24 cellular contexts compared by ENCODE assay signal in genomic region chr16:58644765-58645487, GRCh38.
"Had no signal": no experiment of that assay in that cellular context is flagged by ENCODE, and none has a peak within 500 bp of the region (broad histone marks: within the 10 kb centered on the region; RNA-seq: fewer than 3 reads in every experiment).

No MANE protein-coding gene starts in this region.

- DNase-seq: activated B cell treated with CpG ODN at 0.5 μM for 24 hours; activated CD4-positive, alpha-beta memory T cell treated with anti-CD3 and anti-CD28 coated beads, Interleukin-2, amount 10 ng/mL, durations not matched to agents 7 days and 5 days; activated CD4-positive, alpha-beta T cell treated with anti-CD3 and anti-CD28 coated beads for 4 hours; activated effector memory CD4-positive, alpha-beta T cell treated with Interleukin-2 at 50 U/mL for 16 hours; activated naive CD4-positive, alpha-beta T cell treated with anti-CD3 and anti-CD28 coated beads for 36 hours; activated naive CD8-positive, alpha-beta T cell treated with anti-CD3 and anti-CD28 coated beads, Interleukin-2, amount 10 ng/mL, durations not matched to agents 7 days and 5 days; activated T-cell treated with anti-CD3 and anti-CD28 coated beads, Interleukin-2, amount 50 U/mL, for 72 hours; amniotic stem cell; cerebellar nuclear complex; endodermal cell; hippocampal formation; left cardiac atrium; mesenchymal stem cell; ovary; psoas muscle; stimulated activated CD4-positive, alpha-beta T cell treated with anti-CD3 and anti-CD28 coated beads, Interleukin-12 subunit alpha, Interleukin-12 subunit beta, amount 100 ng/mL, for 4 hours; stimulated activated CD4-positive, alpha-beta T cell treated with anti-CD3 and anti-CD28 coated beads, Interleukin-4, amount 100 ng/mL, for 4 hours; stimulated activated naive CD8-positive, alpha-beta T cell treated with anti-CD3 and anti-CD28 coated beads, Interleukin-15, Interleukin-2, amounts not matched to agents 100 U/mL and 50 U/mL, for 24 hours; thyroid gland had no signal

- H3K4me1 ChIP-seq: psoas muscle, right atrium auricular region, thyroid gland had no signal

- H3K4me1 Mint-ChIP-seq: activated B cell treated with CpG ODN at 0.5 μM for 24 hours; activated CD4-positive, alpha-beta memory T cell treated with anti-CD3 and anti-CD28 coated beads, Interleukin-2, amount 10 ng/mL, durations not matched to agents 7 days and 5 days; activated naive CD8-positive, alpha-beta T cell treated with anti-CD3 and anti-CD28 coated beads, Interleukin-2, amount 10 ng/mL, durations not matched to agents 7 days and 5 days; endodermal cell; nephron had no signal

- H3K9me3 Mint-ChIP-seq: activated B cell treated with CpG ODN at 0.5 μM for 24 hours; activated CD4-positive, alpha-beta memory T cell treated with anti-CD3 and anti-CD28 coated beads, Interleukin-2, amount 10 ng/mL, durations not matched to agents 7 days and 5 days; activated naive CD4-positive, alpha-beta T cell treated with anti-CD3 and anti-CD28 coated beads for 36 hours; activated naive CD8-positive, alpha-beta T cell treated with anti-CD3 and anti-CD28 coated beads, Interleukin-2, amount 10 ng/mL, durations not matched to agents 7 days and 5 days; activated T-cell treated with anti-CD3 and anti-CD28 coated beads, Interleukin-2, amount 50 U/mL, for 72 hours; endodermal cell; nephron; T-helper 1 cell treated with Interleukin-12 subunit alpha and Interleukin-12 subunit beta and Interleukin-4 antibody, amounts not matched to agents 30 μg/mL and 1 μg/mL, for 36 hours had no signal

- H3K36me3 Mint-ChIP-seq: activated naive CD8-positive, alpha-beta T cell treated with anti-CD3 and anti-CD28 coated beads, Interleukin-2, amount 10 ng/mL, durations not matched to agents 7 days and 5 days had no signal

- H3K9me3 ChIP-seq: neutrophil, ovary, psoas muscle, right atrium auricular region, thyroid gland had no signal

- H3K4me3 ChIP-seq: coronary artery, ovary, psoas muscle, right atrium auricular region, thyroid gland had no signal

- ATAC-seq: activated T-cell treated with anti-CD3 and anti-CD28 coated beads, Interleukin-2, amount 50 U/mL, for 72 hours; left cardiac atrium; psoas muscle; stimulated activated naive CD8-positive, alpha-beta T cell treated with anti-CD3 and anti-CD28 coated beads, Interleukin-15, Interleukin-2, amounts not matched to agents 100 U/mL and 50 U/mL, for 24 hours had no signal

- H3K27ac Mint-ChIP-seq: activated B cell treated with CpG ODN at 0.5 μM for 24 hours; activated CD4-positive, alpha-beta memory T cell treated with anti-CD3 and anti-CD28 coated beads, Interleukin-2, amount 10 ng/mL, durations not matched to agents 7 days and 5 days; activated naive CD4-positive, alpha-beta T cell treated with anti-CD3 and anti-CD28 coated beads for 36 hours; activated naive CD8-positive, alpha-beta T cell treated with anti-CD3 and anti-CD28 coated beads, Interleukin-2, amount 10 ng/mL, durations not matched to agents 7 days and 5 days; activated T-cell treated with anti-CD3 and anti-CD28 coated beads, Interleukin-2, amount 50 U/mL, for 72 hours; endodermal cell; nephron; T-helper 1 cell treated with Interleukin-12 subunit alpha and Interleukin-12 subunit beta and Interleukin-4 antibody, amounts not matched to agents 30 μg/mL and 1 μg/mL, for 36 hours had no signal

- H3K27me3 Mint-ChIP-seq: activated B cell treated with CpG ODN at 0.5 μM for 24 hours; activated CD4-positive, alpha-beta memory T cell treated with anti-CD3 and anti-CD28 coated beads, Interleukin-2, amount 10 ng/mL, durations not matched to agents 7 days and 5 days had no signal

- H3K27me3 ChIP-seq: neutrophil, ovary, right atrium auricular region, thyroid gland had no signal

- H3K27ac ChIP-seq: coronary artery, neutrophil, ovary, psoas muscle, right atrium auricular region, thyroid gland had no signal

- H3K36me3 ChIP-seq: neutrophil, ovary, right atrium auricular region, thyroid gland had no signal

- H3K4me3 Mint-ChIP-seq: activated B cell treated with CpG ODN at 0.5 μM for 24 hours; activated CD4-positive, alpha-beta memory T cell treated with anti-CD3 and anti-CD28 coated beads, Interleukin-2, amount 10 ng/mL, durations not matched to agents 7 days and 5 days; activated naive CD4-positive, alpha-beta T cell treated with anti-CD3 and anti-CD28 coated beads for 36 hours; activated naive CD8-positive, alpha-beta T cell treated with anti-CD3 and anti-CD28 coated beads, Interleukin-2, amount 10 ng/mL, durations not matched to agents 7 days and 5 days; activated T-cell treated with anti-CD3 and anti-CD28 coated beads, Interleukin-2, amount 50 U/mL, for 72 hours; endodermal cell; nephron; T-helper 1 cell treated with Interleukin-12 subunit alpha and Interleukin-12 subunit beta and Interleukin-4 antibody, amounts not matched to agents 30 μg/mL and 1 μg/mL, for 36 hours had no signal
